28 cellular contexts compared by ENCODE assay signal in genomic region chr14:68753696-68754095, GRCh38. TPM values are rescaled to one million over a fixed set of nuclear protein-coding genes. Genes with fewer than 3 reads are reported as not detected.
DNase-seq lines count a peak whose midpoint lies in the region; ATAC-seq and TF ChIP-seq lines count a peak whose summit lies in the region.
"Had no signal": no experiment of that assay in that cellular context is flagged by ENCODE, and none has a peak within 500 bp of the region (broad histone marks: within the 10 kb centered on the region; RNA-seq: fewer than 3 reads in every experiment).

No MANE protein-coding gene starts in this region.

- no peak overlapping the region for H3K56ac ChIP-seq in IMR-90 (ENCODE audit: extremely low read depth, insufficient read depth, low read length)

- POLR2A ChIA-PET in IMR-90 (lab: Charles Lee; ENCODE audit: unreplicated experiment): no interaction called here

- H3K9ac ChIP-seq in BLaER1: no peak overlapping the region
- no peak overlapping the region for H3K9ac ChIP-seq in IMR-90 (ENCODE audit: low read depth, low read length)

- no peak overlapping the region for H2BK5ac ChIP-seq in IMR-90 (ENCODE audit: low read depth, low read length, poor library complexity, severe bottlenecking)

- H3K4me3 ChIP-seq in BLaER1 (no peak overlapping the region), IMR-90 (ENCODE audit: insufficient read depth, low read depth, low read length) (no peak overlapping the region), skeletal muscle cell (ENCODE audit: low read depth, low read length) (no peak overlapping the region)
- H3K4me3 ChIP-seq: adrenal gland, GM12878, HAP-1, left lung, SJCRH30, smooth muscle cell had no signal

- ATAC-seq in IMR-90 (ENCODE audit: low read depth) (no peak), left cardiac atrium (no peak)
- ATAC-seq: activated CD4-positive, CD25-positive, alpha-beta regulatory T cell treated with anti-CD3 and anti-CD28 coated beads, Interleukin-2, amount 50 U/mL, for 24 hours; activated CD8-positive, alpha-beta T cell treated with anti-CD3 and anti-CD28 coated beads for 36 hours; GM12878; left lung; T-cell had no signal

- H3K9me3 ChIP-seq in BLaER1 (no peaks in the 10 kb centered on the region), IMR-90 (ENCODE audit: control insufficient read depth, insufficient read depth, low read length) (no peaks in the 10 kb centered on the region)
- H3K9me3 ChIP-seq: adrenal gland, HAP-1, left lung, SJCRH30 had no signal

- in situ Hi-C loops in IMR-90 (cut with MboI; ENCODE audit: low sequenced_read_pairs): no loop called here

- no peak for TF ChIP-seq RAD21 in IMR-90 (IDR thresholded peaks at IDR 0.05; ENCODE audit: low read length)

- no peak overlapping the region for H2BK120ac ChIP-seq in IMR-90 (ENCODE audit: low read depth, low read length)

- no peak overlapping the region for H3K27ac ChIP-seq in BLaER1
- H3K27ac ChIP-seq in IMR-90 (ENCODE audit: insufficient read depth, low read length): no peak overlapping the region
- H3K27ac ChIP-seq: adrenal gland, left lung, SJCRH30 had no signal

- no peaks in the 10 kb centered on the region for H4K20me1 ChIP-seq in BLaER1
- no peaks in the 10 kb centered on the region for H4K20me1 ChIP-seq in IMR-90 (ENCODE audit: insufficient read depth, low read length)

- H3K4me1 ChIP-seq in BLaER1: peaks cover 66% of the 10 kb centered on the region
- H3K4me1 ChIP-seq in IMR-90 (ENCODE audit: control insufficient read depth, insufficient read depth, low read length): no peaks in the 10 kb centered on the region

- H3K4me2 ChIP-seq in BLaER1: 0 out of 2 replicates have a peak overlapping the region, but pooled peaks have one; percentile 83
- H3K4me2 ChIP-seq in IMR-90 (ENCODE audit: low read depth, low read length): no peak overlapping the region
- H3K4me2 ChIP-seq: smooth muscle cell had no signal

- no peak overlapping the region for H3K18ac ChIP-seq in IMR-90 (ENCODE audit: low read depth, low read length)

- no peak for TF ChIP-seq POLR2A in IMR-90 (IDR thresholded peaks at IDR 0.05; ENCODE audit: low read depth, low read length)

- no peak overlapping the region for H2AK5ac ChIP-seq in IMR-90 (ENCODE audit: low read depth, low read length)

- dilution Hi-C loops in IMR-90 (cut with HindIII; ENCODE audit: low sequenced_read_pairs, unreplicated experiment): no loop called here

- H3K9me1 ChIP-seq in IMR-90 (ENCODE audit: insufficient read depth, low read length): 0 out of 2 replicates have a peak, but pooled peaks cover 2% of the 10 kb centered on the region

- no peak overlapping the region for H2BK20ac ChIP-seq in IMR-90 (ENCODE audit: low read depth, low read length)

- H2AFZ ChIP-seq in IMR-90 (replicated peaks; ENCODE audit: low read length, poor library complexity): no peak overlapping the region

- DNase-seq in IMR-90 (peak; percentile 24), fibroblast of gingiva (ENCODE audit: low read depth) (peak; percentile 69), skeletal muscle cell (ENCODE audit: low read depth) (peak; percentile 72), left cardiac atrium (no peak)
- DNase-seq in stimulated activated CD4-positive, alpha-beta T cell treated with anti-CD3 and anti-CD28 coated beads, Interleukin-2, amount 100 ng/mL, for 48 hours: no peak
- DNase-seq in activated naive CD4-positive, alpha-beta T cell treated with anti-CD3 and anti-CD28 coated beads, Interleukin-2, amount 50 U/mL, for 16 hours: no peak
- DNase-seq: activated CD8-positive, alpha-beta T cell treated with anti-CD3 and anti-CD28 coated beads for 36 hours; activated gamma-delta T cell; activated T-cell treated with anti-CD3 and anti-CD28 coated beads, Interleukin-2, amount 50 U/mL, for 1 hour; adrenal gland; AML-193; cortex of kidney; DMS53; endodermal cell; left lung; mesendoderm; NCI-H1105; NCI-H2029; NCI-H526 treated with DMSO at 0.1 percent for 48 hours; nucleus accumbens; SJCRH30; stimulated activated CD4-positive, alpha-beta T cell treated with anti-CD3 and anti-CD28 coated beads, Interleukin-2, amount 100 ng/mL, for 24 hours; T-cell had no signal

- H3K4ac ChIP-seq in IMR-90 (ENCODE audit: low read depth, low read length): no peak overlapping the region

- no peak overlapping the region for H3K14ac ChIP-seq in IMR-90 (replicated peaks; ENCODE audit: low read depth, low read length)

- WGBS in IMR-90 (ENCODE audit: extremely low coverage in 2 of 2, insufficient read length in 1 of 2), 2 experiments: no CpG with 5 or more reads among the region's 4 CpGs

- no peak overlapping the region for H3K23ac ChIP-seq in IMR-90 (ENCODE audit: low read depth, low read length)

- no peak overlapping the region for H4K91ac ChIP-seq in IMR-90 (ENCODE audit: insufficient read depth, low read depth, low read length)

- H3K79me1 ChIP-seq in IMR-90 (ENCODE audit: low read depth in 1 of 2, low read length in 2 of 2): no peaks in the 10 kb centered on the region

- H4K5ac ChIP-seq in IMR-90 (ENCODE audit: low read depth, low read length): no peak overlapping the region

- no peak for TF ChIP-seq CTCF in IMR-90 (conservative IDR thresholded peaks at IDR 0.05; ENCODE audit: low read depth, low read length)

- H3K27me3 ChIP-seq in BLaER1: no peaks in the 10 kb centered on the region
- no peaks in the 10 kb centered on the region for H3K27me3 ChIP-seq in IMR-90 (ENCODE audit: control insufficient read depth, insufficient read depth, low read length)
- H3K27me3 ChIP-seq: adrenal gland, SJCRH30 had no signal

- no TSS peak for BruUV-seq in IMR-90 (replicated peaks; lab: Mats Ljungman, UMichigan)

- no peak overlapping the region for H4K8ac ChIP-seq in IMR-90 (ENCODE audit: low read depth in 2 of 2, low read length in 2 of 2)

- intact Hi-C loops in IMR-90 (cut with micrococcal nuclease) (no loop called here), left cardiac atrium (cut with DNase I) (no loop called here)

- H2BK15ac ChIP-seq in IMR-90 (ENCODE audit: low read depth, low read length): no peak overlapping the region

- no peak overlapping the region for H2AK9ac ChIP-seq in IMR-90 (replicated peaks; ENCODE audit: low read depth, low read length, poor library complexity)

- CTCF ChIA-PET in IMR-90 (lab: Yijun Ruan, JAX): no interaction called here

- no peaks in the 10 kb centered on the region for H3K36me3 ChIP-seq in BLaER1
- no peaks in the 10 kb centered on the region for H3K36me3 ChIP-seq in IMR-90 (ENCODE audit: control insufficient read depth, insufficient read depth, low read length)
- H3K36me3 ChIP-seq: adrenal gland, HAP-1, left lung, SJCRH30 had no signal

TF ChIP-seq in IMR-90, 13 proteins besides CTCF, POLR2A, EP300 and RAD21:
- TF ChIP-seq SMC3 (IDR thresholded peaks at IDR 0.05; ENCODE audit: low read depth, low read length): no peak
- no peak for TF ChIP-seq MAFK (IDR thresholded peaks at IDR 0.05; ENCODE audit: low read depth, low read length)
- no peak for TF ChIP-seq RFX5 (IDR thresholded peaks at IDR 0.05; ENCODE audit: low read depth, low read length)
- TF ChIP-seq BHLHE40 (IDR thresholded peaks at IDR 0.05; ENCODE audit: low read depth, low read length): no peak
- no peak for TF ChIP-seq FOS (IDR thresholded peaks at IDR 0.05; ENCODE audit: low read depth, low read length)
- TF ChIP-seq MAZ (IDR thresholded peaks at IDR 0.05; ENCODE audit: borderline replicate concordance, low read depth, low read length): no peak
- no peak for TF ChIP-seq CHD1 (IDR thresholded peaks at IDR 0.05; ENCODE audit: low read depth, low read length)
- TF ChIP-seq MXI1 (IDR thresholded peaks at IDR 0.05; ENCODE audit: borderline replicate concordance, low read depth, low read length): no peak
- no peak for TF ChIP-seq CEBPB (IDR thresholded peaks at IDR 0.05; ENCODE audit: low read depth, low read length)

RNA-seq across cellular contexts. Expression of gene ZFP36L1, which starts 39.2 kb away (rescaled TPM):
- 6.5 and 19.7 TPM in 2 replicates for total RNA-seq in IMR-90 (2012; rRNA removed)
- polyA plus RNA-seq in IMR-90 (2012; rRNA removed): 82.3 and 140 TPM in 2 replicates
- polyA plus RNA-seq in IMR-90 (2012; cell fraction: cytosol; rRNA removed): 116 and 171 TPM in 2 replicates
- polyA plus RNA-seq in IMR-90 (2012; cell fraction: nucleus; rRNA removed; ENCODE audit: low replicate concordance): 95.1 and 247 TPM in 2 replicates
- 100 to 1,000 TPM in 1 of 2 donors, 10 to 100 TPM in 1; 89.6 to 105 TPM for total RNA-seq in left cardiac atrium

Comparison
In these comparisons a context has a peak if more than half of its experiments do, and no peak if none do; other contexts are left out.
1. DNase-seq: peak in IMR-90 (single experiment), fibroblast of gingiva (single experiment) and skeletal muscle cell (single experiment); none in left cardiac atrium (single experiment), stimulated activated CD4-positive, alpha-beta T cell treated with anti-CD3 and anti-CD28 coated beads, Interleukin-2, amount 100 ng/mL, for 48 hours (0 of 2) and activated naive CD4-positive, alpha-beta T cell treated with anti-CD3 and anti-CD28 coated beads, Interleukin-2, amount 50 U/mL, for 16 hours (single experiment).